In genomic region chr4:141352775-141353544, GRCh38 we compare ENCODE assay signal across 8 cellular contexts.
A peak's percentile ranks its signal among the peaks of the same experiment; 100 is the strongest.
DNase-seq lines count a peak whose midpoint lies in the region; ATAC-seq and TF ChIP-seq lines count a peak whose summit lies in the region.

No MANE protein-coding gene starts in this region.

- no peaks in the 10 kb centered on the region for H3K4me1 ChIP-seq in naive thymus-derived CD4-positive, alpha-beta T cell (ENCODE audit: control insufficient read depth in 2 of 2, insufficient read depth in 2 of 2, low read length in 2 of 2)

- DNase-seq in Caki2 (ENCODE audit: low read depth), result peak; percentile 38
- peak; percentile 45 for DNase-seq in NOMO-1 treated with dmso at 0.1 percent for 144 hours (lab: John Stamatoyannopoulos, UW; ENCODE audit: unreplicated experiment)
- DNase-seq in endothelial cell (ENCODE audit: low spot score), result no peak
- DNase-seq in naive thymus-derived CD4-positive, alpha-beta T cell, result no peak
- DNase-seq in D341Med (ENCODE audit: low spot score), result no peak
- DNase-seq in occipital lobe (lab: John Stamatoyannopoulos, UW), result no peak
- DNase-seq in NCI-H2171 treated with DMSO at 0.1 percent for 48 hours (lab: John Stamatoyannopoulos, UW), result no peak

- no peak for TF ChIP-seq CTCF in endothelial cell (IDR thresholded peaks at IDR 0.05; ENCODE audit: unreplicated experiment)

- no peak overlapping the region for H3K27ac ChIP-seq in naive thymus-derived CD4-positive, alpha-beta T cell (ENCODE audit: low read depth, low read length)

- no peak overlapping the region for H3K4me3 ChIP-seq in naive thymus-derived CD4-positive, alpha-beta T cell (ENCODE audit: low read length)

- peak overlapping the region; percentile 95 for H3K27ac Mint-ChIP-seq in endothelial cell (ENCODE audit: unreplicated experiment)
- H3K27ac Mint-ChIP-seq in naive thymus-derived CD4-positive, alpha-beta T cell, result no peak overlapping the region

- H3K36me3 ChIP-seq in naive thymus-derived CD4-positive, alpha-beta T cell (ENCODE audit: control insufficient read depth in 2 of 3, insufficient read depth in 3 of 3, low read length in 3 of 3), result no peaks in the 10 kb centered on the region

- peaks cover 14% of the 10 kb centered on the region for H3K4me1 Mint-ChIP-seq in endothelial cell (ENCODE audit: unreplicated experiment)
- peaks cover 0 to 2% (median 0%) of the 10 kb centered on the region in 7 donors for H3K4me1 Mint-ChIP-seq in naive thymus-derived CD4-positive, alpha-beta T cell

- POLR2A ChIA-PET in naive thymus-derived CD4-positive, alpha-beta T cell (lab: Charles Lee), result no interaction called here

- intact Hi-C loops in naive thymus-derived CD4-positive, alpha-beta T cell (cut with micrococcal nuclease), result no loop called here

- no peaks in the 10 kb centered on the region for H3K27me3 ChIP-seq in naive thymus-derived CD4-positive, alpha-beta T cell (ENCODE audit: control insufficient read depth in 2 of 2, insufficient read depth in 2 of 2, low read length in 2 of 2)

- CTCF ChIA-PET in naive thymus-derived CD4-positive, alpha-beta T cell (lab: Charles Lee), result interaction anchor here (0.6 kb wide), 1 partner anchor 39 kb away, joined by 3 read pairs; no protein-coding TSS in a partner anchor

- H3K9me3 ChIP-seq in naive thymus-derived CD4-positive, alpha-beta T cell (ENCODE audit: control insufficient read depth in 2 of 3, low read length in 3 of 3), result no peaks in the 10 kb centered on the region

- no peaks in the 10 kb centered on the region for H3K9me3 Mint-ChIP-seq in endothelial cell (ENCODE audit: unreplicated experiment)
- no peaks in the 10 kb centered on the region for H3K9me3 Mint-ChIP-seq in naive thymus-derived CD4-positive, alpha-beta T cell

- no peaks in the 10 kb centered on the region for H3K27me3 Mint-ChIP-seq in endothelial cell (ENCODE audit: unreplicated experiment)
- peaks cover 0 to 9% (median 0%) of the 10 kb centered on the region in 5 donors for H3K27me3 Mint-ChIP-seq in naive thymus-derived CD4-positive, alpha-beta T cell

- in situ Hi-C loops in Caki2 (cut with HindIII; ENCODE audit: low pct_unique_long_range_greater_than_20kb, low sequenced_read_pairs), result no loop called here

- ATAC-seq in naive thymus-derived CD4-positive, alpha-beta T cell, result peak; percentile 65
- no peak for ATAC-seq in HG03439 (IDR thresholded peaks at IDR 0.05; ENCODE audit: unreplicated experiment)

- H3K36me3 Mint-ChIP-seq in endothelial cell (ENCODE audit: low read depth, unreplicated experiment), result no peaks in the 10 kb centered on the region
- H3K36me3 Mint-ChIP-seq in naive thymus-derived CD4-positive, alpha-beta T cell, result no peaks in the 10 kb centered on the region

- no peak overlapping the region for H3K4me3 Mint-ChIP-seq in endothelial cell (ENCODE audit: unreplicated experiment)
- no peak overlapping the region for H3K4me3 Mint-ChIP-seq in naive thymus-derived CD4-positive, alpha-beta T cell

Comparison
In these comparisons a context has a peak if more than half of its experiments do, and no peak if none do; other contexts are left out.
1. DNase-seq: peak in Caki2 (single experiment) and NOMO-1 treated with dmso at 0.1 percent for 144 hours (single experiment); none in endothelial cell (single experiment), naive thymus-derived CD4-positive, alpha-beta T cell (0 of 9), D341Med (single experiment), occipital lobe (single experiment) and NCI-H2171 treated with DMSO at 0.1 percent for 48 hours (single experiment).